ENCODE assay signal across 14 cellular contexts in the genomic region with DNA sequence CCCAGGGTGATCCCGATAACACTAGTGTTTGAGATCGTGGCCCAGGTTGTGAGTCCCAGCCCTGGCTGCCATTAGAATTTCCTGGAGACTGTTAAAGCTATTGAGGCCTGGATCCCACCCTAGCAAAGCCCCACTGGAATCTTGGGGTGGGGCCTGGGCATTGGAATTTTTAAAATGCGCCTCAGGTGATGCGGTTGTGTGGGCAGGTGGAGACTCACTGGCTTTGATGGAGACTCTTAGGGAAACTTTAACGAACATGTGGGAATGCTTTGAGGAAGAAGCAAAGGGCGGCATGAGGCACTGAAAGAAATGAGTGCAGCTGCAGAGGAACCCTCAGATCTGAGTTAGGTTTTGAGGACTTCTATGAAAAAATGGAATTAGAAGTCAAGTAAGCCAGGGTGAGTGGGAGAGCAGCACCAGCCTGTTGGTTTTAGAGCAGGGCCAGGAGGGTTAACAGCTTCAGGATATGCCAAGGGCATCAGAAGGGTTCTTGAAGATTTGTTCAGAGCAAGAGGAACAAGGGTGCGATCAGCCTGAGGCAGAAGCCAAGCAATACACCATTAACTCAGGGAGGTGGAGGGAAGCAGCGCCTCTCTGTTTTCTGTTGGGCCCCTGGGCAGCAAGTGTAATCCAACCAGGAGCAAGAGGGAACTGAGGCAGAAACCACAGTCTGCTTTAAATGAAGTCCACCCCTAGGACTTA. TPM values are rescaled to one million over a fixed set of nuclear protein-coding genes. Genes with fewer than 3 reads are reported as not detected.
DNase-seq lines count a peak whose midpoint lies in the region; ATAC-seq and TF ChIP-seq lines count a peak whose summit lies in the region.
"Had no signal": no experiment of that assay in that cellular context is flagged by ENCODE, and none has a peak within 500 bp of the region (broad histone marks: within the 10 kb centered on the region; RNA-seq: fewer than 3 reads in every experiment).

No MANE protein-coding gene starts in this region.

- no peak overlapping the region for H3K9ac ChIP-seq in MM.1S (ENCODE audit: low read length)
- H3K9ac ChIP-seq: BLaER1 treated with 17β-estradiol and CSF1 and Interleukin-3, amounts not matched to agents 10 nM and 100 nM; KMS-11 had no signal

- no peak for DNase-seq in stimulated activated naive CD8-positive, alpha-beta T cell treated with anti-CD3 and anti-CD28 coated beads, Interleukin-15, Interleukin-2, amounts not matched to agents 100 U/mL and 50 U/mL, for 24 hours
- no peak for DNase-seq in left lung
- no peak for DNase-seq in MG63
- DNase-seq in kidney glomerular epithelial cell (lab: John Stamatoyannopoulos, UW), result no peak
- no peak for DNase-seq in MM.1S
- DNase-seq: H9, NCI-H2029, NCI-H2171 treated with DMSO at 0.1 percent for 48 hours had no signal

- H3K4me1 ChIP-seq in left lung, result peaks cover 20 to 49% of the 10 kb centered on the region in 2 donors
- no peaks in the 10 kb centered on the region for H3K4me1 ChIP-seq in urinary bladder (ENCODE audit: insufficient read depth)
- H3K4me1 ChIP-seq in MM.1S (ENCODE audit: low read length), result no peaks in the 10 kb centered on the region

- H3K4me3 Mint-ChIP-seq in stimulated activated naive CD8-positive, alpha-beta T cell treated with anti-CD3 and anti-CD28 coated beads, Interleukin-15, Interleukin-2, amounts not matched to agents 100 ng/mL and 50 ng/mL, for 24 hours, result no peak overlapping the region

- peaks cover 9% of the 10 kb centered on the region for H3K9me3 Mint-ChIP-seq in stimulated activated naive CD8-positive, alpha-beta T cell treated with anti-CD3 and anti-CD28 coated beads, Interleukin-15, Interleukin-2, amounts not matched to agents 100 ng/mL and 50 ng/mL, for 24 hours

- H3K79me2 ChIP-seq in MM.1S (ENCODE audit: low read length), result no peaks in the 10 kb centered on the region

- H3K27ac ChIP-seq in left lung, result no peak overlapping the region
- H3K27ac ChIP-seq in skin epidermis, result peak overlapping the region in 16 of 21 experiments; percentile 1 to 88 (median 60)
- peak overlapping the region; percentile 24 for H3K27ac ChIP-seq in urinary bladder (ENCODE audit: low read depth)
- H3K27ac ChIP-seq in MM.1S (ENCODE audit: low read length), result no peak overlapping the region
- H3K27ac ChIP-seq: 22Rv1; BLaER1 treated with 17β-estradiol and CSF1 and Interleukin-3, amounts not matched to agents 10 nM and 100 nM; KMS-11 had no signal

- H3K27me3 Mint-ChIP-seq in stimulated activated naive CD8-positive, alpha-beta T cell treated with anti-CD3 and anti-CD28 coated beads, Interleukin-15, Interleukin-2, amounts not matched to agents 100 ng/mL and 50 ng/mL, for 24 hours, result no peaks in the 10 kb centered on the region

- TF ChIP-seq CTCF in left lung (IDR thresholded peaks at IDR 0.05) (no peak), MM.1S (IDR thresholded peaks at IDR 0.05; ENCODE audit: low read length) (no peak)

- no peak overlapping the region for H3K4me2 ChIP-seq in MM.1S (ENCODE audit: low read depth, low read length)
- H3K4me2 ChIP-seq: BLaER1 treated with 17β-estradiol and CSF1 and Interleukin-3, amounts not matched to agents 10 nM and 100 nM; KMS-11 had no signal

- H3F3A ChIP-seq in MM.1S (ENCODE audit: insufficient read depth, low read length), result no peaks in the 10 kb centered on the region

- peaks cover 74% of the 10 kb centered on the region for H3K36me3 Mint-ChIP-seq in stimulated activated naive CD8-positive, alpha-beta T cell treated with anti-CD3 and anti-CD28 coated beads, Interleukin-15, Interleukin-2, amounts not matched to agents 100 ng/mL and 50 ng/mL, for 24 hours (ENCODE audit: low read depth)

- WGBS in urinary bladder, result 97% methylated on average over 8 of the region's 8 CpGs

- H4K20me1 ChIP-seq in MM.1S (ENCODE audit: insufficient read depth, low read length), result no peaks in the 10 kb centered on the region

- H3K9me3 ChIP-seq in left lung, result peaks cover 0 to 6% of the 10 kb centered on the region in 2 donors
- peaks cover 11% of the 10 kb centered on the region for H3K9me3 ChIP-seq in MG63
- H3K9me3 ChIP-seq in MM.1S (replicated peaks; ENCODE audit: insufficient read depth, low read length), result no peaks in the 10 kb centered on the region

- no peak overlapping the region for H3K4me3 ChIP-seq in left lung
- no peak overlapping the region for H3K4me3 ChIP-seq in skin epidermis
- no peak overlapping the region for H3K4me3 ChIP-seq in urinary bladder (ENCODE audit: low read depth, low read length)
- H3K4me3 ChIP-seq in MG63, result no peak overlapping the region
- H3K4me3 ChIP-seq in MM.1S (ENCODE audit: low read length), result no peak overlapping the region
- H3K4me3 ChIP-seq: BLaER1 treated with 17β-estradiol and CSF1 and Interleukin-3, amounts not matched to agents 10 nM and 100 nM had no signal

- no peak overlapping the region for H2AFZ ChIP-seq in MM.1S (ENCODE audit: low read length)

- H3K9me2 ChIP-seq in MM.1S (replicated peaks; ENCODE audit: insufficient read depth, low read length), result no peaks in the 10 kb centered on the region

- intact Hi-C loops in left lung (cut with DNase I), result no loop called here

- H3K27ac Mint-ChIP-seq in stimulated activated naive CD8-positive, alpha-beta T cell treated with anti-CD3 and anti-CD28 coated beads, Interleukin-15, Interleukin-2, amounts not matched to agents 100 ng/mL and 50 ng/mL, for 24 hours, result peak overlapping the region; percentile 36

- H3K36me3 ChIP-seq in left lung, result no peaks in the 10 kb centered on the region
- H3K36me3 ChIP-seq in urinary bladder (ENCODE audit: insufficient read depth), result no peaks in the 10 kb centered on the region
- no peaks in the 10 kb centered on the region for H3K36me3 ChIP-seq in MG63
- H3K36me3 ChIP-seq in MM.1S (replicated peaks; ENCODE audit: insufficient read depth, low read length), result no peaks in the 10 kb centered on the region

- no peaks in the 10 kb centered on the region for H3K27me3 ChIP-seq in left lung
- no peaks in the 10 kb centered on the region for H3K27me3 ChIP-seq in MG63
- no peaks in the 10 kb centered on the region for H3K27me3 ChIP-seq in MM.1S (replicated peaks; ENCODE audit: insufficient read depth, low read length)
- H3K27me3 ChIP-seq: BLaER1 treated with 17β-estradiol and CSF1 and Interleukin-3, amounts not matched to agents 10 nM and 100 nM had no signal

- ATAC-seq in stimulated activated naive CD8-positive, alpha-beta T cell treated with anti-CD3 and anti-CD28 coated beads, Interleukin-15, Interleukin-2, amounts not matched to agents 100 U/mL and 50 U/mL, for 24 hours, result no peak
- peak; percentile 54 for ATAC-seq in left lung

- H3K4me1 Mint-ChIP-seq in stimulated activated naive CD8-positive, alpha-beta T cell treated with anti-CD3 and anti-CD28 coated beads, Interleukin-15, Interleukin-2, amounts not matched to agents 100 ng/mL and 50 ng/mL, for 24 hours (ENCODE audit: low read depth), result peaks cover 34% of the 10 kb centered on the region

RNA-seq across cellular contexts. Expression of gene KSR1, which starts 42.5 kb away (rescaled TPM):
- total RNA-seq in left lung, result 10 to 100 TPM; 35.0 to 47.5 TPM
- total RNA-seq in urinary bladder, result 27.3 TPM
- polyA plus RNA-seq in urinary bladder, result 22.7 TPM
- total RNA-seq in MG63 (2014; rRNA removed; shearing (Covaris generic); ENCODE audit: low replicate concordance), result 0.52 and 7.6 TPM in 2 replicates

Comparison
In these comparisons a context has a peak if more than half of its experiments do, and no peak if none do; other contexts are left out.
1. H3K27ac ChIP-seq: peak in skin epidermis (16 of 21) and urinary bladder (single experiment); none in left lung (0 of 2) and MM.1S (single experiment).